ENCODE assay signal across 24 cellular contexts in the genomic region with DNA sequence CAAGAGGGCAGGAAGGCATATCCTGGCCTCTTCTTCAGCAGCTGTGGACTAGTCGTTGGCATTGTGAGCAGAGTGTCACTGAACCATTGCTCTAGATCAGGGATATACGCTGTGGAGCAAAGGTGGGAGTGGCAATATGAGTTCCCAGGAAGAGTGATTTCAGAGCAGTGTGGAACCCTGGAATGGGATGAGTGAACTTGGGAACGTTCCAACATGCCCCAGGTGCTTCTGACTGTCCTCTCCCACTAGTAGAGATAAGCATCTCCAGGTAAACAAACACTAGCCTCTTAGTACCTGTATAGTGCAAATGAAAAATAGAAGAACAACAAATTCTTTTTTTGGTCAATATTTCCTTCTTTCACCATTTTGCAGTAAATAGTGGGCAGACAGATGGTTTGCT.
DNase-seq lines count a peak whose midpoint lies in the region; TF ChIP-seq lines count a peak whose summit lies in the region.
"Had no signal": no experiment of that assay in that cellular context is flagged by ENCODE, and none has a peak within 500 bp of the region (broad histone marks: within the 10 kb centered on the region; RNA-seq: fewer than 3 reads in every experiment).

No MANE protein-coding gene starts in this region.

- no peak overlapping the region for H3K27ac ChIP-seq in breast epithelium
- H3K27ac ChIP-seq: 22Rv1, BLaER1, HL-60, SK-N-MC had no signal

- no peak overlapping the region for H3K4me3 Mint-ChIP-seq in MCF 10A (ENCODE audit: unreplicated experiment)
- H3K4me3 Mint-ChIP-seq: CD4-positive, alpha-beta T cell; T-helper 17 cell had no signal

- no peaks in the 10 kb centered on the region for H3K4me1 ChIP-seq in breast epithelium
- H3K4me1 ChIP-seq: BLaER1 had no signal

- CTCF ChIA-PET in MCF 10A (lab: Yijun Ruan, JAX), result interaction anchor here (0.7 to 1.6 kb wide), 3 partner anchors 19 to 839 kb away, joined by 3 to 6 read pairs (median 3); no protein-coding TSS in a partner anchor

- no peaks in the 10 kb centered on the region for H3K9me3 ChIP-seq in breast epithelium
- H3K9me3 ChIP-seq: BLaER1 had no signal

- BruUV-seq in MCF 10A (replicated peaks; lab: Mats Ljungman, UMichigan), result no TSS peak

- no peak overlapping the region for H3K4me3 ChIP-seq in breast epithelium
- H3K4me3 ChIP-seq in epithelial cell of esophagus (ENCODE audit: low read length), result no peak overlapping the region
- H3K4me3 ChIP-seq: BLaER1, K562, SK-N-MC had no signal

- POLR2A ChIA-PET in MCF 10A (lab: Yijun Ruan, JAX), result interaction anchor here (0.7 kb wide), 1 partner anchor 767 kb away, joined by 3 read pairs; no protein-coding TSS in a partner anchor

- H3K27me3 Mint-ChIP-seq in MCF 10A (ENCODE audit: insufficient read depth, unreplicated experiment), result peaks cover 9% of the 10 kb centered on the region

- peak; percentile 4 for DNase-seq in DMS153 treated with DMSO at 0.1 percent for 48 hours (lab: John Stamatoyannopoulos, UW; ENCODE audit: unreplicated experiment)
- DNase-seq in DMS153 (lab: John Stamatoyannopoulos, UW), result no peak
- DNase-seq in MCF 10A (ENCODE audit: unreplicated experiment), result peak; percentile 16
- no peak for DNase-seq in breast epithelium (ENCODE audit: low spot score in 2 of 2)
- peak; percentile 26 for DNase-seq in epithelial cell of esophagus (ENCODE audit: low read depth)
- DNase-seq in islet precursor cell, result no peak
- DNase-seq in activated CD4-positive, alpha-beta T cell treated with anti-CD3 and anti-CD28 coated beads, Interleukin-2, amount 50 U/mL, for 48 hours, result no peak
- no peak for DNase-seq in GM19240 (ENCODE audit: insufficient read length, low spot score)
- DNase-seq: ACHN; CD4-positive, alpha-beta T cell; EL; GF-D8; NCI-H1092; NCI-H146; NCI-H2081; NCI-H524 treated with DMSO at 0.1 percent for 48 hours; SHP77 treated with DMSO at 0.1 percent for 48 hours; SW 1271; T-helper 17 cell had no signal

- intact Hi-C loops in MCF 10A (cut with micrococcal nuclease) (no loop called here), breast epithelium (cut with DNase I; ENCODE audit: low total_unique reads) (no loop called here)

- no peaks in the 10 kb centered on the region for H3K4me1 Mint-ChIP-seq in MCF 10A (ENCODE audit: insufficient read depth, unreplicated experiment)
- H3K4me1 Mint-ChIP-seq: T-helper 17 cell had no signal

- TF ChIP-seq POLR2A in breast epithelium (IDR thresholded peaks at IDR 0.05), result no peak

- no peaks in the 10 kb centered on the region for H3K27me3 ChIP-seq in breast epithelium
- H3K27me3 ChIP-seq: BLaER1 had no signal

- H3K36me3 Mint-ChIP-seq in MCF 10A (ENCODE audit: insufficient read depth, unreplicated experiment), result no peaks in the 10 kb centered on the region

- no peaks in the 10 kb centered on the region for H3K36me3 ChIP-seq in breast epithelium
- H3K36me3 ChIP-seq: BLaER1 had no signal

- TF ChIP-seq CTCF in MCF 10A (IDR thresholded peaks at IDR 0.05; ENCODE audit: unreplicated experiment) (no peak), breast epithelium (IDR thresholded peaks at IDR 0.05) (no peak), epithelial cell of esophagus (IDR thresholded peaks at IDR 0.05; ENCODE audit: insufficient read depth, low read depth, low read length, missing control alignments) (no peak)

- H3K9me3 Mint-ChIP-seq in MCF 10A (ENCODE audit: unreplicated experiment), result no peaks in the 10 kb centered on the region
- H3K9me3 Mint-ChIP-seq: CD4-positive, alpha-beta T cell had no signal

- H3K27ac Mint-ChIP-seq in MCF 10A (ENCODE audit: low read depth, unreplicated experiment), result no peak overlapping the region
- H3K27ac Mint-ChIP-seq: CD4-positive, alpha-beta T cell; T-helper 17 cell had no signal

Comparison
In these comparisons a context has a peak if more than half of its experiments do, and no peak if none do; other contexts are left out.
1. DNase-seq: peak in DMS153 treated with DMSO at 0.1 percent for 48 hours (single experiment), MCF 10A (single experiment) and epithelial cell of esophagus (single experiment); none in DMS153 (single experiment), breast epithelium (0 of 2), islet precursor cell (single experiment), activated CD4-positive, alpha-beta T cell treated with anti-CD3 and anti-CD28 coated beads, Interleukin-2, amount 50 U/mL, for 48 hours (0 of 2) and GM19240 (single experiment).